ENCODE assay signal across 3 cellular contexts in genomic region chr12:56028511-56029165, GRCh38.
TF ChIP-seq lines count a peak whose summit lies in the region.

No MANE protein-coding gene starts in this region.

TF ChIP-seq in SK-N-SH, 30 proteins besides CTCF, POLR2A, EP300 and RAD21:
- TF ChIP-seq TAF1 (IDR thresholded peaks at IDR 0.05; ENCODE audit: borderline replicate concordance, low read depth, low read length), result no peak
- no peak for TF ChIP-seq USF2 (IDR thresholded peaks at IDR 0.05; ENCODE audit: borderline replicate concordance, low read depth, low read length)
- no peak for TF ChIP-seq TEAD4 (IDR thresholded peaks at IDR 0.05; ENCODE audit: borderline replicate concordance, insufficient read depth)
- no peak for TF ChIP-seq PBX3 (IDR thresholded peaks at IDR 0.05)
- TF ChIP-seq MEF2A (IDR thresholded peaks at IDR 0.05; ENCODE audit: borderline replicate concordance, low read depth), result no peak
- TF ChIP-seq IRF3 (IDR thresholded peaks at IDR 0.05; ENCODE audit: low read depth, low read length), result no peak
- TF ChIP-seq EZH2phosphoT487 (IDR thresholded peaks at IDR 0.05; ENCODE audit: borderline replicate concordance, low read depth), result no peak
- no peak for TF ChIP-seq SMC3 (IDR thresholded peaks at IDR 0.05; ENCODE audit: low read depth, low read length)
- TF ChIP-seq GATA2 (CRISPR knock-in tag; IDR thresholded peaks at IDR 0.05), result no peak
- TF ChIP-seq RFX5 (IDR thresholded peaks at IDR 0.05; ENCODE audit: low read length), result no peak
- no peak for TF ChIP-seq FOSL2 (IDR thresholded peaks at IDR 0.05; ENCODE audit: borderline replicate concordance, low read depth)
- TF ChIP-seq SIN3A (IDR thresholded peaks at IDR 0.05; ENCODE audit: borderline replicate concordance, low read depth, low read length), result no peak
- TF ChIP-seq NFIC (IDR thresholded peaks at IDR 0.05; ENCODE audit: borderline replicate concordance), result no peak

TF ChIP-seq in SK-N-SH treated with all-trans-retinoic acid at 6 μM for 48 hours, 23 proteins besides CTCF, POLR2A, EP300 and RAD21:
- no peak for TF ChIP-seq ZNF8 (CRISPR knock-in tag; IDR thresholded peaks at IDR 0.05)
- TF ChIP-seq TOX (CRISPR knock-in tag; IDR thresholded peaks at IDR 0.05; ENCODE audit: borderline replicate concordance), result no peak
- no peak for TF ChIP-seq ZFP3 (CRISPR knock-in tag; IDR thresholded peaks at IDR 0.05)
- no peak for TF ChIP-seq PATZ1 (CRISPR knock-in tag; IDR thresholded peaks at IDR 0.05; ENCODE audit: borderline replicate concordance)
- no peak for TF ChIP-seq GLIS3 (CRISPR knock-in tag; IDR thresholded peaks at IDR 0.05)
- no peak for TF ChIP-seq ZNF565 (CRISPR knock-in tag; conservative IDR thresholded peaks at IDR 0.05; ENCODE audit: low read depth)
- TF ChIP-seq ESRRG (CRISPR knock-in tag; IDR thresholded peaks at IDR 0.05), result no peak
- TF ChIP-seq CSRNP3 (CRISPR knock-in tag; IDR thresholded peaks at IDR 0.05), result no peak
- no peak for TF ChIP-seq SNAI2 (CRISPR knock-in tag; IDR thresholded peaks at IDR 0.05)
- TF ChIP-seq OSR1 (CRISPR knock-in tag; IDR thresholded peaks at IDR 0.05), result no peak
- no peak for TF ChIP-seq TCF4 (CRISPR knock-in tag; IDR thresholded peaks at IDR 0.05; ENCODE audit: borderline replicate concordance)
TF ChIP-seq in SK-N-SH treated with all-trans-retinoic acid at 6 μM for 48 hours: peak in this region for 0.

TF ChIP-seq in endothelial cell of umbilical vein, 7 proteins besides CTCF, POLR2A, EP300 and RAD21:
- TF ChIP-seq MAX (IDR thresholded peaks at IDR 0.05; ENCODE audit: insufficient read depth, insufficient read length) (no peak), MYC (IDR thresholded peaks at IDR 0.05; ENCODE audit: low read depth, low read length) (no peak), GATA2 (IDR thresholded peaks at IDR 0.05; ENCODE audit: insufficient read depth, insufficient read length, low read depth, low read length) (no peak), EZH2 (IDR thresholded peaks at IDR 0.05; ENCODE audit: borderline replicate concordance, low read depth, low read length, severe bottlenecking) (no peak), JUN (IDR thresholded peaks at IDR 0.05; ENCODE audit: borderline replicate concordance, insufficient read depth, insufficient read length, low read depth) (no peak)
